Comparison of ENCODE assay signal across 29 cellular contexts in genomic region chr4:183842134-183842838, GRCh38.
"Had no signal": no experiment of that assay in that cellular context is flagged by ENCODE, and none has a peak within 500 bp of the region (broad histone marks: within the 10 kb centered on the region; RNA-seq: fewer than 3 reads in every experiment).

No MANE protein-coding gene starts in this region.

- ATAC-seq: activated CD8-positive, alpha-beta T cell treated with anti-CD3 and anti-CD28 coated beads for 36 hours; activated T-cell treated with anti-CD3 and anti-CD28 coated beads, Interleukin-2, amount 50 U/mL, for 72 hours; activated T-helper 17 cell treated with anti-CD3 and anti-CD28 coated beads, Interleukin-2, amount 50 U/mL, for 72 hours; Panc1 had no signal

- H3K4me3 ChIP-seq: MG63, SJCRH30, SK-N-MC had no signal

- H3K4me1 ChIP-seq: SJCRH30 had no signal

- H3K9me3 ChIP-seq: SJCRH30 had no signal

- DNase-seq: activated CD4-positive, alpha-beta T cell treated with anti-CD3 and anti-CD28 coated beads, Interleukin-2, amount 10 ng/mL, durations not matched to agents 24 days and 14 days; activated CD4-positive, alpha-beta T cell treated with anti-CD3 and anti-CD28 coated beads, Interleukin-2, amount 50 U/mL, for 4 hours; activated CD8-positive, alpha-beta T cell treated with anti-CD3 and anti-CD28 coated beads for 36 hours; activated effector memory CD4-positive, alpha-beta T cell treated with anti-CD3 and anti-CD28 coated beads, Interleukin-2, amount 50 U/mL, for 16 hours; activated naive CD4-positive, alpha-beta T cell; activated naive CD4-positive, alpha-beta T cell treated with anti-CD3 and anti-CD28 coated beads, Interleukin-2, amount 50 U/mL, for 16 hours; activated naive CD8-positive, alpha-beta T cell treated with anti-CD3 and anti-CD28 coated beads for 36 hours; activated T-cell treated with anti-CD3 and anti-CD28 coated beads, Interleukin-2, amount 50 U/mL, for 1 hour; activated T-cell treated with anti-CD3 and anti-CD28 coated beads, Interleukin-2, amount 50 U/mL, for 72 hours; amniotic stem cell; aorta; brain microvascular endothelial cell; central memory CD4-positive, alpha-beta T cell; Kasumi-1; KG1; MG63; NCI-H1092; NCI-H1436 treated with DMSO at 0.1 percent for 48 hours; NCI-H1694 treated with DMSO at 0.1 percent for 48 hours; NCI-H2029; NCI-H345; NCI-H524 treated with DMSO at 0.1 percent for 48 hours; NCI-H82; SHP77; SJCRH30; T1000 had no signal

- H3K27ac ChIP-seq: brain microvascular endothelial cell, SJCRH30, SK-N-MC had no signal

- H3K27me3 ChIP-seq: brain microvascular endothelial cell, MG63, SJCRH30 had no signal

- H3K36me3 ChIP-seq: brain microvascular endothelial cell, MG63, SJCRH30 had no signal
